ENCODE assay signal across 8 cellular contexts in the genomic region with DNA sequence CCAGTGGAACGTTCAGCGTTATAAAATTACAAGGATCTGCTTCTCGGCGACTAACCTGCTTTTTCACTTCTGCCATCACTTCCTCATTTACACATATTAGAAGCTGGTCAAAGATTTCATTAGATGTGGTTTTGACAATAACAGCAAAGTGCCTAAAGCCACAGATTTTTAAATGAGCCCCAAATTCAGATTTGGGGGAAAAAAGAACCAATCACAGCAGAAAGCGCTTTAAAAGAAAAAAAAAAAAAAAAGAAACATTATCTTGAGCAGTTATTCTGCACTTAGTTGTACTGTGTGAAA.
DNase-seq lines count a peak whose midpoint lies in the region; ATAC-seq, FAIRE-seq and TF ChIP-seq lines count a peak whose summit lies in the region.

No MANE protein-coding gene starts in this region.

- FAIRE-seq in keratinocyte (lab: Jason Lieb, UNC), result no peak

- peak overlapping the region; percentile 39 for H3K27ac ChIP-seq in keratinocyte (ENCODE audit: control insufficient read depth, insufficient read depth, low read length)

- H3K36me3 ChIP-seq in keratinocyte (ENCODE audit: control insufficient read depth in 2 of 2, extremely low read depth in 1 of 2, insufficient read depth in 2 of 2, low read length in 2 of 2) (no peaks in the 10 kb centered on the region), mucosa of descending colon (ENCODE audit: low read depth) (peaks cover 5% of the 10 kb centered on the region)

- no peaks in the 10 kb centered on the region for H3K36me3 Mint-ChIP-seq in activated T-cell treated with anti-CD3 and anti-CD28 coated beads, Interleukin-2, amount 50 U/mL, for 4 hours (ENCODE audit: insufficient read depth)

- H3K4me1 Mint-ChIP-seq in activated T-cell treated with anti-CD3 and anti-CD28 coated beads, Interleukin-2, amount 50 U/mL, for 4 hours (ENCODE audit: low read depth), result peaks cover 5% of the 10 kb centered on the region

- H3K9me3 ChIP-seq in keratinocyte (ENCODE audit: control insufficient read depth, low read depth, low read length) (no peaks in the 10 kb centered on the region), mucosa of descending colon (no peaks in the 10 kb centered on the region)

- H3K9me1 ChIP-seq in keratinocyte (ENCODE audit: control insufficient read depth, extremely low read depth, insufficient read depth, low read length), result no peaks in the 10 kb centered on the region

- no peak for TF ChIP-seq CTCF in AG09309 (IDR thresholded peaks at IDR 0.05; ENCODE audit: control insufficient read depth, insufficient read depth, low read depth, low read length, missing control alignments)
- TF ChIP-seq CTCF in keratinocyte (optimal IDR thresholded peaks at IDR 0.05 in 1 of 3, IDR thresholded peaks at IDR 0.05 in 1 of 3, conservative IDR thresholded peaks at IDR 0.05 in 1 of 3; ENCODE audit: extremely low read depth in 1 of 3, insufficient read depth in 2 of 3, low read length in 3 of 3), result no peak
- no peak for TF ChIP-seq CTCF in mucosa of descending colon (IDR thresholded peaks at IDR 0.05)

- ATAC-seq in GM21423 (IDR thresholded peaks at IDR 0.05; ENCODE audit: unreplicated experiment), result peak; percentile 76
- ATAC-seq in activated T-cell treated with anti-CD3 and anti-CD28 coated beads, Interleukin-2, amount 50 U/mL, for 4 hours, result no peak
- ATAC-seq in HG03460 (IDR thresholded peaks at IDR 0.05; ENCODE audit: unreplicated experiment), result no peak
- ATAC-seq in mucosa of descending colon, result no peak

- peaks cover 2% of the 10 kb centered on the region for H3K79me2 ChIP-seq in keratinocyte (ENCODE audit: control insufficient read depth, insufficient read depth, low read length)

- no peaks in the 10 kb centered on the region for H3K27me3 ChIP-seq in keratinocyte (ENCODE audit: control insufficient read depth, extremely low read depth, insufficient read depth, low read length)

- peak overlapping the region; percentile 99 for H3K4me2 ChIP-seq in keratinocyte (ENCODE audit: control insufficient read depth, extremely low read depth, insufficient read depth, low read depth, low read length)

- peak overlapping the region; percentile 88 for H2AFZ ChIP-seq in keratinocyte (ENCODE audit: control insufficient read depth, low read length)

- no peaks in the 10 kb centered on the region for H3K9me3 Mint-ChIP-seq in activated T-cell treated with anti-CD3 and anti-CD28 coated beads, Interleukin-2, amount 50 U/mL, for 4 hours

- peak overlapping the region; percentile 28 for H3K4me3 ChIP-seq in AG09309 (ENCODE audit: control insufficient read depth, low read depth, low read length)
- peak overlapping the region; percentile 2 to 69 (median 63) for H3K4me3 ChIP-seq in keratinocyte (ENCODE audit: control insufficient read depth in 2 of 3, extremely low read depth in 1 of 3, insufficient read depth in 2 of 3, low read depth in 1 of 3, low read length in 3 of 3)
- no peak overlapping the region for H3K4me3 ChIP-seq in mucosa of descending colon

- H4K20me1 ChIP-seq in keratinocyte (ENCODE audit: control insufficient read depth, extremely low read depth, insufficient read depth, low read length), result no peaks in the 10 kb centered on the region

- DNase-seq in AG09309 (ENCODE audit: low read depth), result no peak
- DNase-seq in NOMO-1 (lab: John Stamatoyannopoulos, UW; ENCODE audit: unreplicated experiment in 2 of 2), result peak; percentile 36 to 68
- DNase-seq in keratinocyte (ENCODE audit: low read depth, low spot score), result no peak
- DNase-seq in activated T-cell treated with anti-CD3 and anti-CD28 coated beads, Interleukin-2, amount 50 U/mL, for 4 hours, result no peak
- no peak for DNase-seq in mucosa of descending colon
- no peak for DNase-seq in NCI-H524 treated with DMSO at 0.1 percent for 48 hours (lab: John Stamatoyannopoulos, UW)

- no peak overlapping the region for H3K4me3 Mint-ChIP-seq in activated T-cell treated with anti-CD3 and anti-CD28 coated beads, Interleukin-2, amount 50 U/mL, for 4 hours

- H3K4me1 ChIP-seq in keratinocyte (ENCODE audit: control insufficient read depth, extremely low read depth, insufficient read depth, low read length) (peaks cover 18% of the 10 kb centered on the region), mucosa of descending colon (ENCODE audit: low read depth) (no peaks in the 10 kb centered on the region)

- intact Hi-C loops in mucosa of descending colon (cut with DNase I, micrococcal nuclease), result loop anchor here (10.0 kb wide), 1 partner anchor 164 kb away; the partner anchor contains the start of gene TCF4 (in 2 of the 2)

- peaks cover 4% of the 10 kb centered on the region for H3K27me3 Mint-ChIP-seq in activated T-cell treated with anti-CD3 and anti-CD28 coated beads, Interleukin-2, amount 50 U/mL, for 4 hours (ENCODE audit: low read depth)

- dilution Hi-C loops in keratinocyte (cut with MboI; ENCODE audit: extremely low pct_ligation_motif_present, low sequenced_read_pairs), result no loop called here

- peak overlapping the region; percentile 40 for H3K9ac ChIP-seq in keratinocyte (ENCODE audit: control insufficient read depth, extremely low read depth, insufficient read depth, low read length)

Comparison
In these comparisons a context has a peak if more than half of its experiments do, and no peak if none do; other contexts are left out.
1. DNase-seq: peak in NOMO-1 (2 of 2); none in AG09309 (single experiment), keratinocyte (single experiment), activated T-cell treated with anti-CD3 and anti-CD28 coated beads, Interleukin-2, amount 50 U/mL, for 4 hours (single experiment), mucosa of descending colon (0 of 3) and NCI-H524 treated with DMSO at 0.1 percent for 48 hours (single experiment).